ENCODE assay signal across 20 cellular contexts in the genomic region with DNA sequence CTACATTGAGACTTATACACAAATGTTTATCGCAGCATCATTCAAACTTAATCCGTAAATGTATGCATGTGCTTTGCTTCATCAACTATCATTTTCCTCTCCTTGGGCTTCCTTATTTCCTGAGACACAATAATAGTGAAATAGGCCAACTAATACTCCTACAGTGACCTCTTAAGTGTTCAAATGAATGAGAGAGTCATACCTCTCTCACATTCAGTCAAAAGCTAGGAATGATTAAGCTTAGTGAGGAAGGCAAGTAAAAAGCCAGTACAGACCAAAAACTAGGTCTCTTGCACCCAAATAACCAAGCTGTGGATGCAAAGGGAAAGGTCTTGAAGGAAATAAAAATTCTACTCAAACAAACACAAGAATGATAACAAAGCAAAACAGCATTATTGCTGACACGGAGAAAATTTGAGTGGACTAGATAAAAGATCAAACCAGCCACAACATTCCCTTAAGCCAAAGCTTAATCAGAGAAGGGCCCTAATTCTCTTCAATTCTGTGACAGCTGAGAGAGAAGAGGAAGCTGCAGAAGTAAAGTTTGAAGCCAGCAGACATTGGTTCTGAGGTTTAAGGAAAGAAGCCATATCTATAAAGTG.
DNase-seq lines count a peak whose midpoint lies in the region; ATAC-seq, FAIRE-seq and TF ChIP-seq lines count a peak whose summit lies in the region.
"Had no signal": no experiment of that assay in that cellular context is flagged by ENCODE, and none has a peak within 500 bp of the region (broad histone marks: within the 10 kb centered on the region; RNA-seq: fewer than 3 reads in every experiment).

No MANE protein-coding gene starts in this region.

- peak overlapping the region; percentile 15 for H3K4me2 ChIP-seq in parathyroid adenoma (ENCODE audit: low read length)
- H3K4me2 ChIP-seq: BLaER1 had no signal

- H3K79me2 ChIP-seq in parathyroid adenoma: no peaks in the 10 kb centered on the region

- no peak overlapping the region for H3K4me3 Mint-ChIP-seq in activated T-cell treated with anti-CD3 and anti-CD28 coated beads, Interleukin-2, amount 50 U/mL, for 24 hours
- H3K4me3 Mint-ChIP-seq in activated naive CD8-positive, alpha-beta T cell treated with anti-CD3 and anti-CD28 coated beads for 36 hours: no peak overlapping the region
- H3K4me3 Mint-ChIP-seq: HFFc6 had no signal

- H3K9me3 ChIP-seq in parathyroid adenoma (ENCODE audit: control insufficient read depth, low read length): no peaks in the 10 kb centered on the region

- no peak overlapping the region for H3K4me3 ChIP-seq in parathyroid adenoma (ENCODE audit: low read depth, low read length)
- H3K4me3 ChIP-seq: BLaER1, spleen, transverse colon had no signal

- no peak overlapping the region for H3K27ac ChIP-seq in parathyroid adenoma
- H3K27ac ChIP-seq: BLaER1, spleen, transverse colon had no signal

- peak overlapping the region; percentile 66 for H3K27ac Mint-ChIP-seq in activated T-cell treated with anti-CD3 and anti-CD28 coated beads, Interleukin-2, amount 50 U/mL, for 24 hours
- peak overlapping the region; percentile 25 for H3K27ac Mint-ChIP-seq in activated naive CD8-positive, alpha-beta T cell treated with anti-CD3 and anti-CD28 coated beads for 36 hours
- H3K27ac Mint-ChIP-seq: HFFc6 had no signal

- H3K27me3 ChIP-seq in parathyroid adenoma (ENCODE audit: control insufficient read depth, insufficient read depth, low read length): no peaks in the 10 kb centered on the region
- H3K27me3 ChIP-seq: BLaER1, spleen, transverse colon had no signal

- no peak overlapping the region for H2AFZ ChIP-seq in parathyroid adenoma

- H3K27me3 Mint-ChIP-seq in activated T-cell treated with anti-CD3 and anti-CD28 coated beads, Interleukin-2, amount 50 U/mL, for 24 hours: no peaks in the 10 kb centered on the region
- H3K27me3 Mint-ChIP-seq in activated naive CD8-positive, alpha-beta T cell treated with anti-CD3 and anti-CD28 coated beads for 36 hours: no peaks in the 10 kb centered on the region

- no peaks in the 10 kb centered on the region for H3K9me3 Mint-ChIP-seq in activated T-cell treated with anti-CD3 and anti-CD28 coated beads, Interleukin-2, amount 50 U/mL, for 24 hours
- H3K9me3 Mint-ChIP-seq in activated naive CD8-positive, alpha-beta T cell treated with anti-CD3 and anti-CD28 coated beads for 36 hours: peaks cover 10% of the 10 kb centered on the region

- TF ChIP-seq CTCF in parathyroid adenoma (IDR thresholded peaks at IDR 0.05) (no peak), GM13976 (IDR thresholded peaks at IDR 0.05; ENCODE audit: borderline replicate concordance, control extremely low read depth, extremely low read depth, insufficient read depth, missing control alignments) (no peak)

- peaks cover 7% of the 10 kb centered on the region for H3K4me1 ChIP-seq in parathyroid adenoma
- H3K4me1 ChIP-seq: BLaER1, transverse colon had no signal

- no peaks in the 10 kb centered on the region for H3K36me3 ChIP-seq in parathyroid adenoma (ENCODE audit: control insufficient read depth, insufficient read depth, low read length)
- H3K36me3 ChIP-seq: transverse colon had no signal

- in situ Hi-C loops in GM13976 (cut with MboI; ENCODE audit: low sequenced_read_pairs, unreplicated experiment): no loop called here

- no peak overlapping the region for H3K9ac ChIP-seq in parathyroid adenoma
- H3K9ac ChIP-seq: BLaER1 had no signal

- FAIRE-seq in GM19239 (lab: Jason Lieb, UNC): peak; percentile 54
- FAIRE-seq: D721Med, endothelial cell of umbilical vein had no signal

- no peak for ATAC-seq in GM21367 (IDR thresholded peaks at IDR 0.05; ENCODE audit: unreplicated experiment)

- peaks cover 64% of the 10 kb centered on the region for H3K4me1 Mint-ChIP-seq in activated T-cell treated with anti-CD3 and anti-CD28 coated beads, Interleukin-2, amount 50 U/mL, for 24 hours (ENCODE audit: low read depth)
- H3K4me1 Mint-ChIP-seq in activated naive CD8-positive, alpha-beta T cell treated with anti-CD3 and anti-CD28 coated beads for 36 hours: peaks cover 33% of the 10 kb centered on the region

- no peak for DNase-seq in activated T-cell treated with anti-CD3 and anti-CD28 coated beads, Interleukin-2, amount 50 U/mL, for 24 hours
- no peak for DNase-seq in activated T-cell treated with anti-CD3 and anti-CD28 coated beads for 4 hours
- DNase-seq in GM19239 (ENCODE audit: insufficient read length, low spot score): no peak
- no peak for DNase-seq in activated naive CD8-positive, alpha-beta T cell treated with anti-CD3 and anti-CD28 coated beads for 36 hours
- DNase-seq in GM13976 (ENCODE audit: low spot score): no peak
- DNase-seq in SKM-1 treated with dmso at 0.1 percent for 144 hours (lab: John Stamatoyannopoulos, UW; ENCODE audit: unreplicated experiment): no peak
- DNase-seq: activated CD4-positive, CD25-positive, alpha-beta regulatory T cell treated with anti-CD3 and anti-CD28 coated beads, Interleukin-2, amount 50 U/mL, for 72 hours; aorta; caudate nucleus; HFFc6; Kasumi-1; NCI-H187; spleen; stimulated activated CD4-positive, alpha-beta T cell treated with anti-CD3 and anti-CD28 coated beads, Interleukin-4, amount 100 ng/mL, for 4 hours; transverse colon had no signal

- peaks cover 39% of the 10 kb centered on the region for H3K36me3 Mint-ChIP-seq in activated T-cell treated with anti-CD3 and anti-CD28 coated beads, Interleukin-2, amount 50 U/mL, for 24 hours (ENCODE audit: low read depth)
- H3K36me3 Mint-ChIP-seq in activated naive CD8-positive, alpha-beta T cell treated with anti-CD3 and anti-CD28 coated beads for 36 hours: peaks cover 45% of the 10 kb centered on the region
